In the genomic region with DNA sequence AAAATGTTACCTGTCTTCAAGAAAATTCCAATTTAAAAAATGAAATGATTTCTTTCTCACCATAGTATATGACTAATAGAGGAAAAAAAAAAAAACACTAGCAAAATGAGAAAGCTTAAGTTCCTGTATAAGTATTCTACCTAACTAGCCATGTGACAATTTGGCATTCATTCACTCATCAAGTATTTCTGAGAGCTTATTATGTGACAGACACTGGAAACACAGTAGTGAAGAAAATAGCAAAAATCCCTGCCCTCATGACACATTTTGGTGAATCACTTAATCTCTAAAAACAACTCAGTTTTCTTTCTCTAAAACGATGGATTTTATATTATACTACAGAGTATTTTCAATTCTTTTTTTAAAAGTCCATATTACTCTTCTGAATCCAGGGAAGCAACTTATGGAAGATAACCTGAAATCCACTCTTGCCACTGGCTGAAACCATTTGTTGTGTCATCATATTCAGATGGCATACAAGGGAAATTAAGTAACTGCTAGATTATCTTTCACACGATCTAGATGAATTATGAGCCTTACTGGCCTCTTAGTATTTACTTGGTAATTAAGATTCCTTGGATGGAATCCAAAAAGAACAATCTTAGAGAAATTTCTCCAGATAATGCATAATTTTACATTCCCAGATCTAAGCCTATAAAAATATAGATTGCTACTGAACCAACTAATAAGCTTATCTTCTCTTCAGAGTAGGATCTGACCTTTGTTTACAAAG, we compare ENCODE assay signal across 1 cellular context.
TF ChIP-seq lines count a peak whose summit lies in the region.

No MANE protein-coding gene starts in this region.

TF ChIP-seq in HepG2, 621 proteins besides CTCF, POLR2A, EP300 and RAD21:
- TF ChIP-seq ZNF547 (CRISPR knock-in tag; IDR thresholded peaks at IDR 0.05) (no peak), PAX8 (CRISPR knock-in tag; IDR thresholded peaks at IDR 0.05; ENCODE audit: borderline replicate concordance) (no peak), HNRNPLL (IDR thresholded peaks at IDR 0.05; ENCODE audit: low read depth, low read length, poor library complexity, severe bottlenecking) (no peak), ZNF747 (CRISPR knock-in tag; IDR thresholded peaks at IDR 0.05; ENCODE audit: borderline replicate concordance) (no peak), TEF (CRISPR knock-in tag; IDR thresholded peaks at IDR 0.05) (no peak), NBN (conservative IDR thresholded peaks at IDR 0.05) (no peak), ZNF335 (CRISPR knock-in tag; IDR thresholded peaks at IDR 0.05) (no peak), ZBTB40 (IDR thresholded peaks at IDR 0.05) (no peak), ZBTB40 (CRISPR knock-in tag; IDR thresholded peaks at IDR 0.05) (no peak), PCBP2 (optimal IDR thresholded peaks at IDR 0.05; ENCODE audit: low read depth, low read length, poor library complexity, severe bottlenecking) (no peak), ZNF17 (CRISPR knock-in tag; IDR thresholded peaks at IDR 0.05) (no peak), ZNF160 (CRISPR knock-in tag; IDR thresholded peaks at IDR 0.05) (no peak), FOXK2 (IDR thresholded peaks at IDR 0.05) (no peak), MIER3 (CRISPR knock-in tag; IDR thresholded peaks at IDR 0.05; ENCODE audit: borderline replicate concordance) (no peak), ZNF776 (CRISPR knock-in tag; IDR thresholded peaks at IDR 0.05) (no peak), ZNF616 (CRISPR knock-in tag; IDR thresholded peaks at IDR 0.05; ENCODE audit: low read depth) (no peak), KDM5B (CRISPR knock-in tag; IDR thresholded peaks at IDR 0.05; ENCODE audit: borderline replicate concordance) (no peak), BRCA1 (CRISPR knock-in tag; IDR thresholded peaks at IDR 0.05) (no peak), TBP (CRISPR knock-in tag; IDR thresholded peaks at IDR 0.05) (no peak)
- TF ChIP-seq, protein P1, sequence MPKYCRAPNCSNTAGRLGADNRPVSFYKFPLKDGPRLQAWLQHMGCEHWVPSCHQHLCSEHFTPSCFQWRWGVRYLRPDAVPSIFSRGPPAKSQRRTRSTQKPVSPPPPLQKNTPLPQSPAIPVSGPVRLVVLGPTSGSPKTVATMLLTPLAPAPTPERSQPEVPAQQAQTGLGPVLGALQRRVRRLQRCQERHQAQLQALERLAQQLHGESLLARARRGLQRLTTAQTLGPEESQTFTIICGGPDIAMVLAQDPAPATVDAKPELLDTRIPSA (CRISPR knock-in tag; IDR thresholded peaks at IDR 0.05; ENCODE audit: borderline replicate concordance): no peak
- TF ChIP-seq, protein P2, sequence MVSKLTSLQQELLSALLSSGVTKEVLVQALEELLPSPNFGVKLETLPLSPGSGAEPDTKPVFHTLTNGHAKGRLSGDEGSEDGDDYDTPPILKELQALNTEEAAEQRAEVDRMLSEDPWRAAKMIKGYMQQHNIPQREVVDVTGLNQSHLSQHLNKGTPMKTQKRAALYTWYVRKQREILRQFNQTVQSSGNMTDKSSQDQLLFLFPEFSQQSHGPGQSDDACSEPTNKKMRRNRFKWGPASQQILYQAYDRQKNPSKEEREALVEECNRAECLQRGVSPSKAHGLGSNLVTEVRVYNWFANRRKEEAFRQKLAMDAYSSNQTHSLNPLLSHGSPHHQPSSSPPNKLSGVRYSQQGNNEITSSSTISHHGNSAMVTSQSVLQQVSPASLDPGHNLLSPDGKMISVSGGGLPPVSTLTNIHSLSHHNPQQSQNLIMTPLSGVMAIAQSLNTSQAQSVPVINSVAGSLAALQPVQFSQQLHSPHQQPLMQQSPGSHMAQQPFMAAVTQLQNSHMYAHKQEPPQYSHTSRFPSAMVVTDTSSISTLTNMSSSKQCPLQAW (CRISPR knock-in tag; IDR thresholded peaks at IDR 0.05): no peak
TF ChIP-seq in HepG2: peak in this region for 0.
